Comparison of ENCODE assay signal across 1 cellular context in genomic region chr19:57599377-57599760, GRCh38.
A peak's percentile ranks its signal among the peaks of the same experiment; 100 is the strongest.
TF ChIP-seq lines count a peak whose summit lies in the region.

No MANE protein-coding gene starts in this region.

TF ChIP-seq in GM12878, 131 proteins besides CTCF, POLR2A, EP300 and RAD21:
- TF ChIP-seq NR2F1 (conservative IDR thresholded peaks at IDR 0.05) (peak; percentile 26; the same call in 1 of the 2 replicates), RB1 (IDR thresholded peaks at IDR 0.05; ENCODE audit: borderline replicate concordance) (no peak)
TF ChIP-seq in GM12878: peak in this region for 1.
